19 cellular contexts compared by ENCODE assay signal in genomic region chr11:100752371-100753073, GRCh38.
DNase-seq lines count a peak whose midpoint lies in the region; ATAC-seq, FAIRE-seq and TF ChIP-seq lines count a peak whose summit lies in the region.
"Had no signal": no experiment of that assay in that cellular context is flagged by ENCODE, and none has a peak within 500 bp of the region (broad histone marks: within the 10 kb centered on the region; RNA-seq: fewer than 3 reads in every experiment).

No MANE protein-coding gene starts in this region.

- H3K9me3 Mint-ChIP-seq in endodermal cell = peaks cover 19% of the 10 kb centered on the region

- intact Hi-C loops in Right ventricle myocardium inferior (cut with DNase I) (no loop called here), heart left ventricle (cut with DNase I) (no loop called here)

- peaks cover 0 to 21% (median 9%) of the 10 kb centered on the region in 12 donors for H3K9me3 ChIP-seq in heart left ventricle
- H3K9me3 ChIP-seq in endodermal cell (ENCODE audit: control insufficient read depth, low read length) = peaks cover 17% of the 10 kb centered on the region
- peaks cover 3 to 9% of the 10 kb centered on the region in 2 donors for H3K9me3 ChIP-seq in neuronal stem cell (replicated peaks in 1 of 2; ENCODE audit: control insufficient read depth in 2 of 2, insufficient read depth in 1 of 2, low read depth in 1 of 2, low read length in 2 of 2)
- H3K9me3 ChIP-seq in MM.1S (replicated peaks; ENCODE audit: insufficient read depth, low read length) = no peaks in the 10 kb centered on the region

- peaks cover 0 to 40% (median 11%) of the 10 kb centered on the region in 12 donors for H3K4me1 ChIP-seq in heart left ventricle
- H3K4me1 ChIP-seq in endodermal cell (ENCODE audit: control insufficient read depth, insufficient read depth, low read length) = peaks cover 29% of the 10 kb centered on the region
- H3K4me1 ChIP-seq in neuronal stem cell (ENCODE audit: control insufficient read depth in 2 of 2, insufficient read depth in 1 of 2, low read depth in 1 of 2, low read length in 2 of 2) = peaks cover 0 to 5% of the 10 kb centered on the region in 2 donors
- H3K4me1 ChIP-seq in MM.1S (ENCODE audit: low read length) = no peaks in the 10 kb centered on the region
- H3K4me1 ChIP-seq: ascending aorta, sigmoid colon, upper lobe of left lung had no signal

- ATAC-seq in Right ventricle myocardium inferior (peak; percentile 56), heart left ventricle (no peak)
- ATAC-seq: CD8-positive, alpha-beta T cell had no signal

- H3K4me2 ChIP-seq in neuronal stem cell (ENCODE audit: insufficient read depth, low read length, poor library complexity, severe bottlenecking) = no peak overlapping the region
- H3K4me2 ChIP-seq in MM.1S (ENCODE audit: low read depth, low read length) = no peak overlapping the region

- H4K20me1 ChIP-seq in MM.1S (ENCODE audit: insufficient read depth, low read length) = no peaks in the 10 kb centered on the region

- H2BK12ac ChIP-seq in neuronal stem cell (ENCODE audit: low read length) = no peak overlapping the region

- no peaks in the 10 kb centered on the region for H3F3A ChIP-seq in MM.1S (ENCODE audit: insufficient read depth, low read length)

- H3K27me3 ChIP-seq in heart left ventricle = no peaks in the 10 kb centered on the region
- no peaks in the 10 kb centered on the region for H3K27me3 ChIP-seq in endodermal cell (ENCODE audit: control insufficient read depth, insufficient read depth, low read length, poor library complexity, severe bottlenecking)
- H3K27me3 ChIP-seq in neuronal stem cell (ENCODE audit: control insufficient read depth in 3 of 3, insufficient read depth in 3 of 3, low read depth in 1 of 3, low read length in 3 of 3) = no peaks in the 10 kb centered on the region
- H3K27me3 ChIP-seq in MM.1S (replicated peaks; ENCODE audit: insufficient read depth, low read length) = no peaks in the 10 kb centered on the region
- H3K27me3 ChIP-seq: ascending aorta, sigmoid colon, upper lobe of left lung had no signal

- H3K4me3 ChIP-seq in heart left ventricle = no peak overlapping the region
- H3K4me3 ChIP-seq in endodermal cell (ENCODE audit: low read length) = peak overlapping the region; percentile 45
- H3K4me3 ChIP-seq in neuronal stem cell (ENCODE audit: low read length in 2 of 2) = no peak overlapping the region
- no peak overlapping the region for H3K4me3 ChIP-seq in MM.1S (ENCODE audit: low read length)
- H3K4me3 ChIP-seq: ascending aorta, lung, sigmoid colon, upper lobe of left lung had no signal

- H4K91ac ChIP-seq in neuronal stem cell (ENCODE audit: low read depth, low read length, poor library complexity) = no peak overlapping the region

- no peak overlapping the region for H2BK120ac ChIP-seq in neuronal stem cell (ENCODE audit: low read depth, low read length)

- H3K14ac ChIP-seq in neuronal stem cell (ENCODE audit: low read length) = no peak overlapping the region

- no peak for TF ChIP-seq POLR2A in heart left ventricle (IDR thresholded peaks at IDR 0.05)

- H3K9me2 ChIP-seq in MM.1S (replicated peaks; ENCODE audit: insufficient read depth, low read length) = no peaks in the 10 kb centered on the region

- H3K36me3 ChIP-seq in heart left ventricle (no peaks in the 10 kb centered on the region), endodermal cell (ENCODE audit: control insufficient read depth, insufficient read depth, low read length) (peaks cover 20% of the 10 kb centered on the region), neuronal stem cell (replicated peaks in 1 of 2; ENCODE audit: control insufficient read depth in 2 of 2, insufficient read depth in 2 of 2, low read length in 2 of 2) (no peaks in the 10 kb centered on the region), MM.1S (replicated peaks; ENCODE audit: insufficient read depth, low read length) (no peaks in the 10 kb centered on the region)
- H3K36me3 ChIP-seq: ascending aorta, sigmoid colon, upper lobe of left lung had no signal

- H3K9ac ChIP-seq in endodermal cell (ENCODE audit: extremely low read depth, low read length, poor library complexity, severe bottlenecking) = peak overlapping the region; percentile 60
- H3K9ac ChIP-seq in neuronal stem cell (ENCODE audit: low read depth, low read length, poor library complexity) = no peak overlapping the region
- H3K9ac ChIP-seq in MM.1S (ENCODE audit: low read length) = no peak overlapping the region

- no peak overlapping the region for H2AFZ ChIP-seq in neuronal stem cell (ENCODE audit: low read length)
- H2AFZ ChIP-seq in MM.1S (ENCODE audit: low read length) = no peak overlapping the region

- H4K8ac ChIP-seq in neuronal stem cell (ENCODE audit: low read depth, low read length) = no peak overlapping the region

- 68 to 91% (median 77%) methylated on average over 4 to 5 of the region's 5 CpGs for WGBS in heart left ventricle, 4 donors
- 86 to 100% methylated on average over 2 to 5 of the region's 5 CpGs for WGBS in endodermal cell (ENCODE audit: insufficient coverage in 1 of 2, insufficient read length in 1 of 2), 2 experiments
- no CpG with 5 or more reads among the region's 5 CpGs for WGBS in neuronal stem cell (ENCODE audit: extremely low coverage in 2 of 2, insufficient read length in 2 of 2, insufficient replicate concordance in 1 of 2), 2 donors

- H2AK5ac ChIP-seq in neuronal stem cell (ENCODE audit: low read depth, low read length) = no peak overlapping the region

- peak overlapping the region; percentile 96 for H3K27ac Mint-ChIP-seq in endodermal cell
- H3K27ac Mint-ChIP-seq: CD8-positive, alpha-beta T cell had no signal

- no peaks in the 10 kb centered on the region for H3K27me3 Mint-ChIP-seq in endodermal cell (ENCODE audit: insufficient read depth)

- no peak overlapping the region for H3K23ac ChIP-seq in neuronal stem cell (ENCODE audit: low read depth, low read length, poor library complexity)

- H2BK5ac ChIP-seq in neuronal stem cell (ENCODE audit: low read length) = no peak overlapping the region

- no peaks in the 10 kb centered on the region for H3K79me2 ChIP-seq in MM.1S (ENCODE audit: low read length)

- peak; percentile 56 for FAIRE-seq in urothelium cell line (lab: Jason Lieb, UNC)
- FAIRE-seq: A204.1 had no signal

- H3K27ac ChIP-seq in heart left ventricle = no peak overlapping the region
- no peak overlapping the region for H3K27ac ChIP-seq in endodermal cell (ENCODE audit: low read depth, low read length)
- H3K27ac ChIP-seq in neuronal stem cell (replicated peaks; ENCODE audit: low read length) = no peak overlapping the region
- H3K27ac ChIP-seq in MM.1S (ENCODE audit: low read length) = no peak overlapping the region
- H3K27ac ChIP-seq: ascending aorta, sigmoid colon, upper lobe of left lung had no signal

- H3K36me3 Mint-ChIP-seq in endodermal cell (ENCODE audit: low read depth) = peaks cover 24% of the 10 kb centered on the region
- H3K36me3 Mint-ChIP-seq: CD8-positive, alpha-beta T cell had no signal

- no peak overlapping the region for H3K18ac ChIP-seq in neuronal stem cell (ENCODE audit: low read length)

- no peak overlapping the region for H3K4ac ChIP-seq in neuronal stem cell (ENCODE audit: low read length)

- peaks cover 61% of the 10 kb centered on the region for H3K4me1 Mint-ChIP-seq in endodermal cell

- DNase-seq in Right ventricle myocardium inferior (ENCODE audit: missing footprints) = no peak
- DNase-seq in heart left ventricle = no peak
- DNase-seq in NCI-H524 treated with DMSO at 0.1 percent for 48 hours (lab: John Stamatoyannopoulos, UW) = peak; percentile 31
- DNase-seq in endodermal cell = no peak
- DNase-seq in urothelium cell line (ENCODE audit: low spot score) = no peak
- DNase-seq in neuronal stem cell (ENCODE audit: low spot score) = no peak
- no peak for DNase-seq in MM.1S
- DNase-seq in GM20000 (ENCODE audit: low spot score) = no peak
- DNase-seq: activated CD8-positive, alpha-beta memory T cell treated with anti-CD3 and anti-CD28 coated beads for 24 hours; activated effector memory CD4-positive, alpha-beta T cell treated with Interleukin-2 at 50 U/mL for 16 hours; CD8-positive, alpha-beta T cell; KG1; NCI-H187 treated with DMSO at 0.1 percent for 48 hours; sigmoid colon; stimulated activated CD4-positive, alpha-beta T cell treated with anti-CD3 and anti-CD28 coated beads, Interleukin-2, amount 100 ng/mL, for 48 hours; upper lobe of left lung had no signal

- H3K4me3 Mint-ChIP-seq in endodermal cell = peak overlapping the region; percentile 18
- H3K4me3 Mint-ChIP-seq: CD8-positive, alpha-beta T cell had no signal

- no peak overlapping the region for H2BK15ac ChIP-seq in neuronal stem cell (ENCODE audit: low read length)

- no peaks in the 10 kb centered on the region for H3K79me1 ChIP-seq in neuronal stem cell (ENCODE audit: low read depth, low read length)

- no peak for TF ChIP-seq CTCF in heart left ventricle (IDR thresholded peaks at IDR 0.05)
- no peak for TF ChIP-seq CTCF in endodermal cell (conservative IDR thresholded peaks at IDR 0.05)
- no peak for TF ChIP-seq CTCF in MM.1S (IDR thresholded peaks at IDR 0.05; ENCODE audit: low read length)
- TF ChIP-seq CTCF in GM20000 (IDR thresholded peaks at IDR 0.05; ENCODE audit: extremely low read depth, missing control alignments) = no peak
